9 cellular contexts compared by ENCODE assay signal in the genomic region with DNA sequence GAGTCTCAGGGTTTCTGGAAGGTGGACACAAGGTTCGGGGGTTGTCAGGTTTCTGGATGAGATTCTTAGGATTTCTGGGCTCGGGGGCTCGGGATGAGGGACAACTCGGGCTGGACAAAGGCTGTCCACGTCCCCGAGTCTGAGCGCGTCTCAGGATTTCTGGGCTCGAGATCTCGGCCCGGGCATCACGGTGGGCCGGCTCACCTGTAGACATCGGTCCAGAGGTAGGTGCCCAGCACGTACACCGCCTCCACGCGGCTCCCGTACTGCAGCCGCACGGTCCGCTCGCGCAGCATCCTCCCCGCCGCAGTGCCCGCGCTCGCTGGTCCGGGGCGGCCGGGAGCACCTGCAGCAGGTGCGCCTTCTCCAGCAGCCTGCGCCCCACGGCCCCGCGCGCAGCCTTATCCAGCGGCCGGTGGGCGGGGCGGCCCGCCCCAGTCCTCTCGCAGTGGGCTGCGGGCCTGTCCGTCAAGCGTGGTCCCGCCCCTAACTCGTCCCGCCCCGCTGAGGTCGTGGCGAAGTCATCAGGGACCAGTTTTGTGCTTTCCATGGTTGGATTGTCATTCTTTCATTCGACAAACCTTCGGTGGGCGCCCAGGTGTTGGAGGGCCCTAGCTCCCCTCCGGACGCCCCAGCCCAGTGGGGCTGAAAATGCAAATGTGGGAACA. TPM values are rescaled to one million over a fixed set of nuclear protein-coding genes. Genes with fewer than 3 reads are reported as not detected.
A peak's percentile ranks its signal among the peaks of the same experiment; 100 is the strongest.
DNase-seq lines count a peak whose midpoint lies in the region; ATAC-seq and TF ChIP-seq lines count a peak whose summit lies in the region.
"Had no signal": no experiment of that assay in that cellular context is flagged by ENCODE, and none has a peak within 500 bp of the region (broad histone marks: within the 10 kb centered on the region; RNA-seq: fewer than 3 reads in every experiment).

TSS of gene PADI2 (minus strand) at position 376 of the 668 bp plus-strand sequence. CDS start at position 296, 80 bp downstream.

- H2AFZ ChIP-seq in fibroblast of lung (ENCODE audit: low read length) = no peak within 1 kb of the TSS

- CTCF ChIA-PET in Caco-2 (lab: Charles Lee) = no interaction called here

- H3K4me3 Mint-ChIP-seq in Caco-2 (ENCODE audit: unreplicated experiment) = peak within 1 kb of the TSS; percentile 55
- H3K4me3 Mint-ChIP-seq in activated T-cell treated with anti-CD3 and anti-CD28 coated beads, Interleukin-2, amount 50 U/mL, for 4 hours = peak within 1 kb of the TSS; percentile 33
- peak within 1 kb of the TSS; percentile 25 for H3K4me3 Mint-ChIP-seq in natural killer cell

- ATAC-seq in HG02610 (IDR thresholded peaks at IDR 0.05; ENCODE audit: unreplicated experiment) (peak; percentile 53), natural killer cell (peak; percentile 79 to 96 (median 86)), HG03457 (IDR thresholded peaks at IDR 0.05; ENCODE audit: unreplicated experiment) (no peak)
- peak; percentile 95 to 97 for ATAC-seq in activated T-cell treated with anti-CD3 and anti-CD28 coated beads, Interleukin-2, amount 50 U/mL, for 4 hours

- POLR2A ChIA-PET in Caco-2 (lab: Charles Lee) = no interaction called here

- H3K4me2 ChIP-seq in fibroblast of lung (ENCODE audit: extremely low read depth, insufficient read depth, low read length) = peak within 1 kb of the TSS; percentile 54

- H3K27me3 Mint-ChIP-seq in Caco-2 (ENCODE audit: insufficient read depth, unreplicated experiment) (peaks cover 4% of the 10 kb centered on the region), natural killer cell (ENCODE audit: low read depth in 2 of 2) (peaks cover 35 to 45% of the 10 kb centered on the region in 2 donors)
- H3K27me3 Mint-ChIP-seq in activated T-cell treated with anti-CD3 and anti-CD28 coated beads, Interleukin-2, amount 50 U/mL, for 4 hours (ENCODE audit: low read depth) = peaks cover 48% of the 10 kb centered on the region

- H3K4me1 Mint-ChIP-seq in Caco-2 (ENCODE audit: low read depth, unreplicated experiment) (peaks cover 6% of the 10 kb centered on the region), natural killer cell (peaks cover 0 to 18% of the 10 kb centered on the region in 2 donors)
- H3K4me1 Mint-ChIP-seq in activated T-cell treated with anti-CD3 and anti-CD28 coated beads, Interleukin-2, amount 50 U/mL, for 4 hours (ENCODE audit: low read depth) = peaks cover 11% of the 10 kb centered on the region

- no peaks in the 10 kb centered on the region for H3K9me3 ChIP-seq in Caco-2
- no peaks in the 10 kb centered on the region for H3K9me3 ChIP-seq in fibroblast of lung (ENCODE audit: control insufficient read depth, insufficient read depth, low read depth, low read length)

- intact Hi-C loops in Caco-2 (cut with micrococcal nuclease; ENCODE audit: unreplicated experiment) (loop anchor here (1.0 kb wide), 1 partner anchor 60 kb away; no protein-coding TSS in a partner anchor), natural killer cell (cut with micrococcal nuclease) (no loop called here)

- H3K27ac Mint-ChIP-seq in Caco-2 (ENCODE audit: unreplicated experiment) (no peak within 1 kb of the TSS), natural killer cell (no peak within 1 kb of the TSS)

- H3K36me3 ChIP-seq in Caco-2 (ENCODE audit: control insufficient read depth, insufficient read depth, low read length) (no peaks in the 10 kb centered on the region), fibroblast of lung (ENCODE audit: control insufficient read depth, insufficient read depth, low read length) (no peaks in the 10 kb centered on the region)

- peak within 1 kb of the TSS; percentile 29 for H3K4me3 ChIP-seq in Caco-2 (ENCODE audit: low read depth, low read length)
- H3K4me3 ChIP-seq in fibroblast of lung (replicated peaks in 1 of 4; ENCODE audit: control extremely low read depth in 1 of 4, insufficient read depth in 1 of 4, low read depth in 3 of 4, low read length in 4 of 4) = peak within 1 kb of the TSS in 2 of 4 experiments; percentile 14 to 19

- H4K20me1 ChIP-seq in fibroblast of lung (ENCODE audit: control insufficient read depth, extremely low read depth, insufficient read depth, low read length) = no peaks in the 10 kb centered on the region

- H3K27ac ChIP-seq in fibroblast of lung (ENCODE audit: insufficient read depth, low read length) = no peak within 1 kb of the TSS

- H3K36me3 Mint-ChIP-seq in Caco-2 (ENCODE audit: insufficient read depth, unreplicated experiment) = no peaks in the 10 kb centered on the region
- no peaks in the 10 kb centered on the region for H3K36me3 Mint-ChIP-seq in activated T-cell treated with anti-CD3 and anti-CD28 coated beads, Interleukin-2, amount 50 U/mL, for 4 hours (ENCODE audit: insufficient read depth)
- H3K36me3 Mint-ChIP-seq in natural killer cell = no peaks in the 10 kb centered on the region

- no TSS peak for BruUV-seq in Caco-2 (replicated peaks; lab: Mats Ljungman, UMichigan)

- H3K79me2 ChIP-seq in fibroblast of lung (ENCODE audit: control insufficient read depth, insufficient read depth, low read length) = no peaks in the 10 kb centered on the region

- no peak within 1 kb of the TSS for H3K9ac ChIP-seq in fibroblast of lung (ENCODE audit: insufficient read depth, low read length)

- no peaks in the 10 kb centered on the region for H3K9me3 Mint-ChIP-seq in Caco-2 (ENCODE audit: unreplicated experiment)
- H3K9me3 Mint-ChIP-seq in activated T-cell treated with anti-CD3 and anti-CD28 coated beads, Interleukin-2, amount 50 U/mL, for 4 hours = no peaks in the 10 kb centered on the region
- no peaks in the 10 kb centered on the region for H3K9me3 Mint-ChIP-seq in natural killer cell

- H3K4me1 ChIP-seq in Caco-2 = peaks cover 11% of the 10 kb centered on the region
- H3K4me1 ChIP-seq in fibroblast of lung (ENCODE audit: control insufficient read depth, extremely low read depth, insufficient read depth, low read length) = peaks cover 5% of the 10 kb centered on the region

- no peaks in the 10 kb centered on the region for H3K27me3 ChIP-seq in Caco-2 (replicated peaks; ENCODE audit: control insufficient read depth, insufficient read depth, low read length)
- H3K27me3 ChIP-seq in fibroblast of lung (ENCODE audit: control insufficient read depth, insufficient read depth, low read length) = peaks cover 29% of the 10 kb centered on the region

- TF ChIP-seq CTCF in Caco-2 (IDR thresholded peaks at IDR 0.05; ENCODE audit: insufficient read depth in 1 of 2, low read depth in 1 of 2, low read length in 1 of 2, severe bottlenecking in 1 of 2, unreplicated experiment in 1 of 2) (no peak), fibroblast of lung (conservative IDR thresholded peaks at IDR 0.05 in 1 of 2, IDR thresholded peaks at IDR 0.05 in 1 of 2; ENCODE audit: low read depth in 1 of 2, low read length in 2 of 2) (no peak), natural killer cell (IDR thresholded peaks at IDR 0.05) (no peak)

- DNase-seq in Caco-2 = peak; percentile 70 to 82
- peak; percentile 70 to 72 for DNase-seq in NOMO-1 (lab: John Stamatoyannopoulos, UW; ENCODE audit: unreplicated experiment in 2 of 2)
- DNase-seq in activated T-cell treated with anti-CD3 and anti-CD28 coated beads, Interleukin-2, amount 50 U/mL, for 4 hours = peak; percentile 28
- peak; percentile 30 to 47 for DNase-seq in fibroblast of lung (ENCODE audit: low read depth in 2 of 2)
- peak; percentile 33 for DNase-seq in natural killer cell
- DNase-seq in stimulated activated naive CD4-positive, alpha-beta T cell (lab: John Stamatoyannopoulos, UW) = peak; percentile 8 to 55 (median 32)

RNA-seq across cellular contexts. Expression of gene PADI2, which starts in this region (rescaled TPM):
- total RNA-seq in Caco-2 (2022) (0.73 and 0.84 TPM in 2 replicates), fibroblast of lung (not detected in 2 replicates), natural killer cell (1 to 10 TPM in 1 of 3 donors, under 1 TPM in 2; 0.56 to 2.5 (median 0.88) TPM)
- under 1 TPM; 0.08 to 0.14 (median 0.13) TPM for total RNA-seq in activated T-cell treated with anti-CD3 and anti-CD28 coated beads, Interleukin-2, amount 50 U/mL, for 4 hours
- polyA plus RNA-seq in fibroblast of lung = 0.03 TPM in 1 of 2 replicates, not detected in the other
- 0.03 TPM in 1 of 2 replicates, not detected in the other for polyA plus RNA-seq in fibroblast of lung (2012)
- 1.6 TPM in 1 of 2 replicates, not detected in the other for polyA minus RNA-seq in fibroblast of lung (ENCODE audit: low replicate concordance)
- total RNA-seq: HT1080 had no signal

Comparison
In these comparisons a context has a peak if more than half of its experiments do, and no peak if none do; other contexts are left out.
1. Peak in DNase-seq and H3K4me3 ChIP-seq in Caco-2; RNA of the gene not detected or under 1 TPM.
2. Peak in DNase-seq and ATAC-seq in activated T-cell treated with anti-CD3 and anti-CD28 coated beads, Interleukin-2, amount 50 U/mL, for 4 hours; RNA of the gene not detected or under 1 TPM.